13 cellular contexts compared by ENCODE assay signal in genomic region chr7:102045681-102046372, GRCh38.
DNase-seq lines count a peak whose midpoint lies in the region; ATAC-seq, FAIRE-seq and TF ChIP-seq lines count a peak whose summit lies in the region.
"Had no signal": no experiment of that assay in that cellular context is flagged by ENCODE, and none has a peak within 500 bp of the region (broad histone marks: within the 10 kb centered on the region; RNA-seq: fewer than 3 reads in every experiment).

No MANE protein-coding gene starts in this region.

- H2BK120ac ChIP-seq in H1 (replicated peaks; ENCODE audit: low read depth, low read length), result no peak overlapping the region

- H3K4me1 ChIP-seq in BLaER1 treated with 17β-estradiol and CSF1 and Interleukin-3, amounts not matched to agents 10 nM and 100 nM, result peaks cover 34 to 93% (median 78%) of the 10 kb centered on the region in 10 experiments
- H3K4me1 ChIP-seq in H1 (replicated peaks in 1 of 4; ENCODE audit: control insufficient read depth in 3 of 4, insufficient read depth in 4 of 4, low read length in 3 of 4) (no peaks in the 10 kb centered on the region; a peak in 1 of 7 replicates), psoas muscle (peaks cover 15% of the 10 kb centered on the region)

- H3K27ac ChIP-seq in BLaER1 treated with 17β-estradiol and CSF1 and Interleukin-3, amounts not matched to agents 10 nM and 100 nM, result peak overlapping the region in 9 of 11 experiments; percentile 44 to 96 (median 85); a peak in 18 of 22 replicates
- no peak overlapping the region for H3K27ac ChIP-seq in H1 (ENCODE audit: low read depth, low read length)
- no peak overlapping the region for H3K27ac ChIP-seq in psoas muscle

- H3K4me3 ChIP-seq in BLaER1 treated with 17β-estradiol and CSF1 and Interleukin-3, amounts not matched to agents 10 nM and 100 nM, result peak overlapping the region; percentile 1 to 45 (median 24); a peak in 11 of 20 replicates
- H3K4me3 ChIP-seq in H1 (ENCODE audit: extremely low read depth in 1 of 4, insufficient read depth in 2 of 4, low read depth in 3 of 4, low read length in 4 of 4), result no peak overlapping the region
- peak overlapping the region; percentile 48 for H3K4me3 ChIP-seq in psoas muscle

- no peak for TF ChIP-seq CTCF in H1 (IDR thresholded peaks at IDR 0.05; ENCODE audit: control extremely low read depth in 1 of 3, insufficient read depth in 1 of 3, low read depth in 1 of 3, low read length in 3 of 3)
- no peak for TF ChIP-seq CTCF in psoas muscle (IDR thresholded peaks at IDR 0.05)

- H2BK12ac ChIP-seq in H1 (ENCODE audit: low read depth, low read length), result no peak overlapping the region

- POLR2A ChIA-PET in H1 (lab: Charles Lee; ENCODE audit: partially characterized antibody), result no interaction called here

- H2AK5ac ChIP-seq in H1 (ENCODE audit: low read depth, low read length), result no peak overlapping the region

- no peak for TF ChIP-seq EP300 in H1 (IDR thresholded peaks at IDR 0.05; ENCODE audit: borderline replicate concordance in 1 of 2, low read depth in 2 of 2, low read length in 2 of 2)

- H2AFZ ChIP-seq in H1 (ENCODE audit: low read length), result no peak overlapping the region

- peaks cover 8% of the 10 kb centered on the region; the same call in 1 of the 2 replicates for H3K79me1 ChIP-seq in H1 (ENCODE audit: low read depth, low read length)

- 95% methylated on average over 11 of the region's 11 CpGs; no CpG with 5 or more reads in 1 of the 2 experiments for WGBS in H1 (ENCODE audit: extremely low coverage in 1 of 2, insufficient coverage in 1 of 2, insufficient read length in 1 of 2, insufficient replicate concordance in 2 of 2, low coverage in 1 of 2, low lambda C conversion rate in 2 of 2, missing lambda C conversion rate in 1 of 2), 2 experiments
- WGBS in psoas muscle, 3 donors, result 58 to 76% (median 61%) methylated on average over 11 of the region's 11 CpGs

- no peak overlapping the region for H2BK5ac ChIP-seq in H1 (ENCODE audit: low read depth, low read length)

- H3K23ac ChIP-seq in H1 (ENCODE audit: insufficient read length), result no peak overlapping the region

- H3K79me2 ChIP-seq in H1 (ENCODE audit: control insufficient read depth in 1 of 2, insufficient read depth in 2 of 2, low read length in 2 of 2), result no peaks in the 10 kb centered on the region; a peak in 1 of 4 replicates

- peak overlapping the region; percentile 59; the same call in 1 of the 2 replicates for H4K8ac ChIP-seq in H1 (ENCODE audit: extremely low read depth, insufficient read depth, low read length)

- H3K4me2 ChIP-seq in BLaER1 treated with 17β-estradiol and CSF1 and Interleukin-3, amounts not matched to agents 10 nM and 100 nM, result peak overlapping the region; percentile 71 to 96 (median 85)
- no peak overlapping the region for H3K4me2 ChIP-seq in H1 (ENCODE audit: insufficient read depth in 1 of 2, low read depth in 2 of 2, low read length in 2 of 2)

- CTCF ChIA-PET in H1 (lab: Charles Lee; ENCODE audit: partially characterized antibody), result interaction anchor here (0.8 to 1.3 kb wide), 7 partner anchors 13 to 191 kb away, joined by 3 to 8 read pairs (median 3); no protein-coding TSS in a partner anchor

- H4K20me1 ChIP-seq in BLaER1 treated with 17β-estradiol and CSF1 and Interleukin-3, amounts not matched to agents 10 nM and 100 nM, result peaks cover 0 to 95% (median 22%) of the 10 kb centered on the region in 11 experiments; a peak in 14 of 22 replicates
- peaks cover 6 to 14% of the 10 kb centered on the region in 2 experiments for H4K20me1 ChIP-seq in H1 (replicated peaks in 1 of 2; ENCODE audit: control insufficient read depth in 1 of 2, insufficient read depth in 2 of 2, low read length in 2 of 2)

- peaks cover 0 to 16% (median 10%) of the 10 kb centered on the region in 11 experiments; a peak in 8 of 22 replicates for H3K36me3 ChIP-seq in BLaER1 treated with 17β-estradiol and CSF1 and Interleukin-3, amounts not matched to agents 10 nM and 100 nM
- no peaks in the 10 kb centered on the region for H3K36me3 ChIP-seq in H1 (ENCODE audit: control insufficient read depth in 2 of 4, insufficient read depth in 4 of 4, low read length in 3 of 4)
- no peaks in the 10 kb centered on the region for H3K36me3 ChIP-seq in psoas muscle (ENCODE audit: insufficient read depth in 1 of 2, low read depth in 1 of 2)

- FAIRE-seq in H1 (lab: Jason Lieb, UNC), result no peak
- FAIRE-seq: colon had no signal

- H3K4ac ChIP-seq in H1 (replicated peaks; ENCODE audit: insufficient read length, low read depth, low read length), result no peak overlapping the region

- H3K14ac ChIP-seq in H1 (ENCODE audit: insufficient read length), result no peak overlapping the region

- no peak for TF ChIP-seq POLR2A in H1 (IDR thresholded peaks at IDR 0.05; ENCODE audit: control extremely low read depth in 1 of 2, low read depth in 2 of 2, low read length in 2 of 2)

- DNase-seq in H1 (ENCODE audit: low read depth in 1 of 2, low spot score in 2 of 2) (no peak), psoas muscle (no peak)
- DNase-seq in activated CD4-positive, alpha-beta T cell treated with anti-CD3 and anti-CD28 coated beads for 48 hours, result no peak
- DNase-seq: activated CD8-positive, alpha-beta memory T cell treated with anti-CD3 and anti-CD28 coated beads, Interleukin-2, amount 50 U/mL, for 48 hours; activated naive CD8-positive, alpha-beta T cell treated with anti-CD3 and anti-CD28 coated beads for 36 hours; stimulated activated CD4-positive, alpha-beta T cell treated with anti-CD3 and anti-CD28 coated beads, Interleukin-1b, Interleukin-23, amount 100 ng/mL, for 48 hours had no signal

- TF ChIP-seq RAD21 in H1 (IDR thresholded peaks at IDR 0.05 in 1 of 2, conservative IDR thresholded peaks at IDR 0.05 in 1 of 2; ENCODE audit: low read depth in 2 of 2, low read length in 2 of 2), result no peak

- H3K9me3 ChIP-seq in BLaER1 treated with 17β-estradiol and CSF1 and Interleukin-3, amounts not matched to agents 10 nM and 100 nM (replicated peaks in 1 of 11), result no peaks in the 10 kb centered on the region
- H3K9me3 ChIP-seq in H1 (ENCODE audit: insufficient read depth in 2 of 2, low read depth in 1 of 2, low read length in 1 of 2) (no peaks in the 10 kb centered on the region), psoas muscle (no peaks in the 10 kb centered on the region)

- H3K56ac ChIP-seq in H1 (replicated peaks; ENCODE audit: insufficient read length, low read depth, low read length), result no peak overlapping the region

- no peak overlapping the region for H4K5ac ChIP-seq in H1 (ENCODE audit: insufficient read length, low read depth, low read length)

- no peak overlapping the region for H4K91ac ChIP-seq in H1 (replicated peaks; ENCODE audit: insufficient read length, low read length)

- no peak overlapping the region for H2BK20ac ChIP-seq in H1 (ENCODE audit: low read length)

- H3K27me3 ChIP-seq in BLaER1 treated with 17β-estradiol and CSF1 and Interleukin-3, amounts not matched to agents 10 nM and 100 nM, result no peaks in the 10 kb centered on the region
- H3K27me3 ChIP-seq in H1 (replicated peaks in 1 of 4; ENCODE audit: control insufficient read depth in 3 of 4, extremely low read depth in 1 of 4, insufficient read depth in 3 of 4, low read length in 3 of 4) (no peaks in the 10 kb centered on the region), psoas muscle (ENCODE audit: insufficient read depth in 3 of 3, low read length in 2 of 3) (no peaks in the 10 kb centered on the region)

- H3K18ac ChIP-seq in H1 (ENCODE audit: extremely low read depth, low read length), result no peak overlapping the region; the same call in 1 of the 2 replicates

- ATAC-seq in HG02610 (IDR thresholded peaks at IDR 0.05; ENCODE audit: unreplicated experiment), result peak; percentile 55
- ATAC-seq in psoas muscle, result no peak
- no peak for ATAC-seq in GM18870 (IDR thresholded peaks at IDR 0.05; ENCODE audit: unreplicated experiment)
- no peak for ATAC-seq in GM18511 (IDR thresholded peaks at IDR 0.05; ENCODE audit: unreplicated experiment)
- ATAC-seq in HG03342 (IDR thresholded peaks at IDR 0.05; ENCODE audit: unreplicated experiment), result no peak
- ATAC-seq: left colon had no signal

- H3K23me2 ChIP-seq in H1 (ENCODE audit: low read depth, low read length), result peaks cover 5% of the 10 kb centered on the region; the same call in 1 of the 2 replicates

- intact Hi-C loops in psoas muscle (cut with DNase I), result no loop called here

- peak overlapping the region in 10 of 11 experiments; percentile 26 to 84 (median 68); a peak in 17 of 22 replicates for H3K9ac ChIP-seq in BLaER1 treated with 17β-estradiol and CSF1 and Interleukin-3, amounts not matched to agents 10 nM and 100 nM
- no peak overlapping the region for H3K9ac ChIP-seq in H1 (replicated peaks in 1 of 4; ENCODE audit: extremely low read depth in 1 of 4, low read depth in 3 of 4, low read length in 3 of 4)

- no peak overlapping the region for H2BK15ac ChIP-seq in H1 (ENCODE audit: low read length)

TF ChIP-seq in H1, 55 proteins besides CTCF, POLR2A, EP300 and RAD21:
- no peak for TF ChIP-seq POLR2AphosphoS5 (IDR thresholded peaks at IDR 0.05; ENCODE audit: low read depth, low read length)
- no peak for TF ChIP-seq MAFK (IDR thresholded peaks at IDR 0.05; ENCODE audit: low read depth, low read length)

Comparison
In these comparisons a context has a peak if more than half of its experiments do, and no peak if none do; other contexts are left out.
1. H3K27ac ChIP-seq: peak in BLaER1 treated with 17β-estradiol and CSF1 and Interleukin-3, amounts not matched to agents 10 nM and 100 nM (9 of 11); none in H1 (single experiment) and psoas muscle (single experiment).
2. H3K4me2 ChIP-seq: peak in BLaER1 treated with 17β-estradiol and CSF1 and Interleukin-3, amounts not matched to agents 10 nM and 100 nM (11 of 11); none in H1 (0 of 2).
3. H3K4me3 ChIP-seq: peak in BLaER1 treated with 17β-estradiol and CSF1 and Interleukin-3, amounts not matched to agents 10 nM and 100 nM (10 of 10) and psoas muscle (single experiment); none in H1 (0 of 4).
4. H3K9ac ChIP-seq: peak in BLaER1 treated with 17β-estradiol and CSF1 and Interleukin-3, amounts not matched to agents 10 nM and 100 nM (10 of 11); none in H1 (0 of 4).